Comparison of ENCODE assay signal across 1 cellular context in genomic region chr1:121097127-121097866, GRCh38.
TF ChIP-seq lines count a peak whose summit lies in the region.

No MANE protein-coding gene starts in this region.

TF ChIP-seq in K562, 482 proteins besides CTCF, POLR2A, EP300 and RAD21 (continued from another document):
- TF ChIP-seq CTCFL (IDR thresholded peaks at IDR 0.05; ENCODE audit: borderline replicate concordance, insufficient read depth, low read depth, low read length, poor library complexity, severe bottlenecking) (peak; percentile 84), L3MBTL2 (IDR thresholded peaks at IDR 0.05) (peak; percentile 14; the same call in 1 of the 2 replicates), ZNF263 (CRISPR knock-in tag; IDR thresholded peaks at IDR 0.05; ENCODE audit: borderline replicate concordance) (peak; percentile 94), MAZ (CRISPR knock-in tag; conservative IDR thresholded peaks at IDR 0.05 in 1 of 2, IDR thresholded peaks at IDR 0.05 in 1 of 2) (peak; percentile 86 to 89), CCNT2 (IDR thresholded peaks at IDR 0.05; ENCODE audit: borderline replicate concordance, extremely low read depth, insufficient read length, low read depth, low read length) (peak; percentile 18), ETV5 (CRISPR knock-in tag; IDR thresholded peaks at IDR 0.05; ENCODE audit: low read depth) (0 out of 2 replicates have a peak, but pooled peaks have one; percentile 29), RBFOX2 (IDR thresholded peaks at IDR 0.05; ENCODE audit: low read depth, low read length) (peak; percentile 72), ARID4B (CRISPR knock-in tag; IDR thresholded peaks at IDR 0.05) (0 out of 2 replicates have a peak, but pooled peaks have one; percentile 28), VEZF1 (CRISPR knock-in tag; IDR thresholded peaks at IDR 0.05) (peak; percentile 30; the same call in 1 of the 2 replicates), CTBP1 (IDR thresholded peaks at IDR 0.05; ENCODE audit: borderline replicate concordance) (peak; percentile 89), YY1 (IDR thresholded peaks at IDR 0.05; ENCODE audit: borderline replicate concordance in 1 of 3, control insufficient read depth in 1 of 3, extremely low read depth in 1 of 3, insufficient read depth in 3 of 3, insufficient read length in 1 of 3, insufficient replicate concordance in 2 of 3, low read depth in 1 of 3, low read length in 2 of 3) (peak in 2 of 3 experiments; percentile 18 to 20), HMGXB4 (CRISPR knock-in tag; IDR thresholded peaks at IDR 0.05) (peak; percentile 87), RBM14 (IDR thresholded peaks at IDR 0.05; ENCODE audit: borderline replicate concordance, insufficient read depth, low read depth, low read length) (0 out of 2 replicates have a peak, but pooled peaks have one; percentile 33), STAG1 (CRISPR knock-in tag; IDR thresholded peaks at IDR 0.05; ENCODE audit: borderline replicate concordance) (peak; percentile 33; the same call in 1 of the 2 replicates), TCF3 (CRISPR knock-in tag; IDR thresholded peaks at IDR 0.05) (peak; percentile 34; the same call in 1 of the 2 replicates), TFAP4 (CRISPR knock-in tag; IDR thresholded peaks at IDR 0.05; ENCODE audit: borderline replicate concordance) (peak; percentile 80), MNT (conservative IDR thresholded peaks at IDR 0.05) (peak; percentile 37 to 51; a peak in 2 of 4 replicates), ZBTB7A (IDR thresholded peaks at IDR 0.05; ENCODE audit: borderline replicate concordance, control insufficient read depth, low read depth, low read length) (peak; percentile 27; the same call in 1 of the 2 replicates), SMC3 (conservative IDR thresholded peaks at IDR 0.05; ENCODE audit: insufficient read depth, low read depth, low read length) (peak; percentile 42), AFF4 (CRISPR knock-in tag; IDR thresholded peaks at IDR 0.05) (0 out of 2 replicates have a peak, but pooled peaks have one; percentile 29), SMAD4 (CRISPR knock-in tag; conservative IDR thresholded peaks at IDR 0.05) (peak; percentile 84), MAX (CRISPR knock-in tag; IDR thresholded peaks at IDR 0.05) (peak; percentile 28; the same call in 1 of the 2 replicates), ZFX (CRISPR knock-in tag; IDR thresholded peaks at IDR 0.05) (peak; percentile 85), GABPB1 (CRISPR knock-in tag; IDR thresholded peaks at IDR 0.05) (0 out of 2 replicates have a peak, but pooled peaks have one; percentile 32), FIP1L1 (IDR thresholded peaks at IDR 0.05; ENCODE audit: low read depth, low read length, poor library complexity, severe bottlenecking) (peak; percentile 43), UBTF (IDR thresholded peaks at IDR 0.05; ENCODE audit: borderline replicate concordance in 1 of 2, low read depth in 2 of 2, low read length in 2 of 2) (peak in 1 of 2 experiments; percentile 66; a peak in 1 of 4 replicates), RB1 (IDR thresholded peaks at IDR 0.05; ENCODE audit: low read depth) (peak; percentile 63; the same call in 1 of the 2 replicates), NFIC (IDR thresholded peaks at IDR 0.05) (0 out of 2 replicates have a peak, but pooled peaks have one; percentile 10), NONO (IDR thresholded peaks at IDR 0.05; ENCODE audit: low read depth in 2 of 2, low read length in 1 of 2) (0 out of 4 replicates have a peak, but pooled peaks of 1 of the 2 experiments have one; percentile 58)
